8 cellular contexts compared by ENCODE assay signal in the genomic region with DNA sequence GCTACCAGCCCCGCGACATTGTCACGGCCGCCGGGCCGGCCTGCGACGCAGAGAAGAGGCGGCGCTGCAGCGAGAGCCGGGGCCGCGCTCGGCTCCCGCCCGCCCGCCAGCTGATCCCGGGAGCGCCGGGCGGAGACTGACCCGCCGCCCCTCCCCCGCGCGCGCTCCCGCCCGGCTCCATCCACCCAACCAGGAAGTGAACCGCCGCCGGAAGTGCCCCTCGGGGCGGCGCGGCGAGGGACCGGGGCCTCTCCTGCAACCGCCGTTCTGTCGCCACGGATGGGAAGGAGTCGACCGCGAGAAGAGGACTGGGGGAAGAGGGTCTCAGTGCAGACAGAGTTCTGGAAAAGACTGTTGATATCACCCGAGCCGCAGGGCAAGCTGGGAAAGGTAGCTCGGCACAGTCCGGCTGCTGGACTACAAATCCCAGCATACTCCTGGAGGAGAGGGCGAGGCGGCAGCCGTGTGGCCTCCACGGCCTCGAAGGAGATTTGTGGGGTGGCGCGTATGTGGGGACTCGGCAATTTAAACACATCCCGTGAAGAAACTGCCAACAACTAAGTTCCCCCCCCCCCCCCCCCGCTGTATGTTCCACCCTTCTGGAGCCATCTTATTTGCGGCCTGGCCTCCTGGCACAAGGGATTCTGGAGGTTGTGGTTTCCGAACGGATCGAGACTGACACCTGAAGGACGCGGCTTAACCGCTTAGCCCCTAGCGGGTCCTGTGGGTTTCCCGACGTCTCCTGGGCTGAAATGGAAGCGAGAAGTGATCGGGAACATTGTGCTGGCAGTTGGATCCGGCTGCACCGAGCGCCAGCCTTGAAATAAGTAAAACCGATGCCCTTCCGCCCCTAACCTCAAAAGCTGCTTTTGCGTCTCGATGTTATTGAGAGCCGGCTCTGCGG. TPM values are rescaled to one million over a fixed set of nuclear protein-coding genes. Genes with fewer than 3 reads are reported as not detected.
DNase-seq lines count a peak whose midpoint lies in the region; ATAC-seq and TF ChIP-seq lines count a peak whose summit lies in the region.

AAK1 (minus strand) TSS at position 138 of the 904 bp plus-strand sequence. CDS start 699 bp downstream, outside the sequence.

- peak in 1 of 3 donors; percentile 63 for TF ChIP-seq POLR2A in spleen (IDR thresholded peaks at IDR 0.05)

- H3K4me1 ChIP-seq in spleen = peaks cover 36 to 88% (median 77%) of the 10 kb centered on the region in 6 donors

- peaks cover 4% of the 10 kb centered on the region for H3K36me3 Mint-ChIP-seq in activated B cell treated with CpG ODN at 0.5 μM for 24 hours (ENCODE audit: low read depth)

- ATAC-seq in GM18907 (IDR thresholded peaks at IDR 0.05; ENCODE audit: unreplicated experiment) = peak; percentile 44
- peak; percentile 44 for ATAC-seq in HG03175 (IDR thresholded peaks at IDR 0.05; ENCODE audit: unreplicated experiment)
- peak; percentile 70 for ATAC-seq in activated B cell treated with CpG ODN at 0.5 μM for 24 hours (ENCODE audit: low read depth)

- H3K27me3 Mint-ChIP-seq in activated B cell treated with CpG ODN at 0.5 μM for 24 hours = peaks cover 64% of the 10 kb centered on the region

- TF ChIP-seq CTCF in activated B cell treated with CpG ODN at 0.5 μM for 24 hours (IDR thresholded peaks at IDR 0.05) (no peak), spleen (IDR thresholded peaks at IDR 0.05 in 8 of 11, conservative IDR thresholded peaks at IDR 0.05 in 3 of 11) (peak in 1 of 11 experiments; percentile 5)

- H3K9me3 ChIP-seq in spleen = no peaks in the 10 kb centered on the region

- peaks cover 0 to 39% (median 0%) of the 10 kb centered on the region in 7 donors for H3K27me3 ChIP-seq in spleen (replicated peaks in 1 of 7)

- peak within 1 kb of the TSS; percentile 68 to 93 (median 86) for H3K4me3 ChIP-seq in spleen

- peaks cover 5% of the 10 kb centered on the region for H3K9me3 Mint-ChIP-seq in activated B cell treated with CpG ODN at 0.5 μM for 24 hours

- POLR2A ChIA-PET in activated B cell treated with CpG ODN at 0.5 μM for 24 hours (lab: Charles Lee) = interaction anchor here (0.6 to 3.2 kb wide), 11 partner anchors 37 to 1487 kb away, joined by 3 to 25 read pairs (median 6); partner anchors contain the start of genes MPHOSPH10, NFU1 and PCYOX1

- H3K36me3 ChIP-seq in spleen = no peaks in the 10 kb centered on the region

- H3K27ac ChIP-seq in caudate nucleus (ENCODE audit: low read depth, low read length) (peak within 1 kb of the TSS; percentile 99), spleen (peak within 1 kb of the TSS; percentile 87 to 98 (median 96))

- H3K27ac Mint-ChIP-seq in activated B cell treated with CpG ODN at 0.5 μM for 24 hours = peak within 1 kb of the TSS; percentile 91

- intact Hi-C loops in activated B cell treated with CpG ODN at 0.5 μM for 24 hours (cut with micrococcal nuclease) (loop anchor here (1.0 to 5.0 kb wide), 8 partner anchors 70 to 1583 kb away; partner anchors contain the start of genes C2orf42, GFPT1, GMCL1 and MCEE), spleen (cut with DNase I; ENCODE audit: low total_unique reads) (no loop called here)

- 0% methylated on average over 56 to 80 of the region's 81 CpGs for WGBS in spleen, 5 donors

- peaks cover 45% of the 10 kb centered on the region for H3K4me1 Mint-ChIP-seq in activated B cell treated with CpG ODN at 0.5 μM for 24 hours

- H3K4me3 Mint-ChIP-seq in activated B cell treated with CpG ODN at 0.5 μM for 24 hours = peak within 1 kb of the TSS; percentile 97

- in situ Hi-C loops in ACHN (cut with HindIII; ENCODE audit: low pct_ligation_motif_present, low pct_unique_long_range_greater_than_20kb, low sequenced_read_pairs) = no loop called here

- DNase-seq in ACHN (peak; percentile 88), NCI-H345 treated with DMSO at 0.1 percent for 48 hours (lab: John Stamatoyannopoulos, UW; ENCODE audit: unreplicated experiment) (peak; percentile 71), activated B cell treated with CpG ODN at 0.5 μM for 24 hours (peak; percentile 85), caudate nucleus (lab: John Stamatoyannopoulos, UW) (peak; percentile 30 to 98 (median 90)), inferior parietal cortex (ENCODE audit: extremely low spot score) (peak; percentile 85), spleen (peak; percentile 97)

- CTCF ChIA-PET in activated B cell treated with CpG ODN at 0.5 μM for 24 hours (lab: Charles Lee) = interaction anchor here (1.1 kb wide), 1 partner anchor 81 kb away, joined by 4 read pairs; no protein-coding TSS in a partner anchor

RNA-seq across cellular contexts. Expression of gene AAK1, which starts in this region (rescaled TPM):
- total RNA-seq in activated B cell treated with CpG ODN at 0.5 μM for 24 hours = 4.7 and 5.6 TPM in 2 replicates
- total RNA-seq in spleen = 10 to 100 TPM; 57.7 to 95.1 (median 88.4) TPM
- 10 to 100 TPM in 2 of 3 donors, 1 to 10 TPM in 1; 8.3 to 29.9 (median 10.9) TPM for polyA plus RNA-seq in spleen

Comparison
In these comparisons a context has a peak if more than half of its experiments do, and no peak if none do; other contexts are left out.
1. Peak in every context shown above with its lines: DNase-seq, ATAC-seq, H3K4me3 ChIP-seq and H3K27ac ChIP-seq.